In genomic region chr1:27967884-27968466, GRCh38 we compare ENCODE assay signal across 16 cellular contexts. TPM values are rescaled to one million over a fixed set of nuclear protein-coding genes. Genes with fewer than 3 reads are reported as not detected.
DNase-seq lines count a peak whose midpoint lies in the region; ATAC-seq and TF ChIP-seq lines count a peak whose summit lies in the region.
"Had no signal": no experiment of that assay in that cellular context is flagged by ENCODE, and none has a peak within 500 bp of the region (broad histone marks: within the 10 kb centered on the region; RNA-seq: fewer than 3 reads in every experiment).

No MANE protein-coding gene starts in this region.

- H3K27ac Mint-ChIP-seq in H9 = peak overlapping the region in 2 of 3 experiments; percentile 18; a peak in 1 of 7 replicates
- peak overlapping the region; percentile 2 for H3K27ac Mint-ChIP-seq in nephron progenitor cell
- H3K27ac Mint-ChIP-seq: GM23338 had no signal

- no peak overlapping the region for H3K14ac ChIP-seq in H9 (ENCODE audit: insufficient read depth, low read length)

- H3K27ac ChIP-seq in ACC112 (ENCODE audit: low read depth, low read length) (peak overlapping the region; percentile 86), H9 (ENCODE audit: insufficient read length, low read depth, low read length) (no peak overlapping the region), breast epithelium (peak overlapping the region; percentile 3 to 42), adrenal gland (no peak overlapping the region)
- H3K27ac ChIP-seq: BLaER1 treated with 17β-estradiol and CSF1 and Interleukin-3, amounts not matched to agents 10 nM and 100 nM had no signal

- no peak overlapping the region for H2BK20ac ChIP-seq in H9 (ENCODE audit: low read depth, low read length, poor library complexity, severe bottlenecking)

- ATAC-seq in HG02981 (IDR thresholded peaks at IDR 0.05; ENCODE audit: unreplicated experiment) = no peak
- ATAC-seq: GM23338 had no signal

- no peak overlapping the region for H2BK120ac ChIP-seq in H9 (ENCODE audit: low read depth, low read length, poor library complexity, severe bottlenecking)

- no peaks in the 10 kb centered on the region for H3K79me1 ChIP-seq in H9 (ENCODE audit: insufficient read depth, low read depth, low read length, poor library complexity, severe bottlenecking)

- H2AK5ac ChIP-seq in H9 (ENCODE audit: insufficient read length, low read length) = no peak overlapping the region

- TF ChIP-seq CTCF in H9 (conservative IDR thresholded peaks at IDR 0.05) (no peak), breast epithelium (IDR thresholded peaks at IDR 0.05) (no peak), nephron progenitor cell (IDR thresholded peaks at IDR 0.05) (no peak), adrenal gland (IDR thresholded peaks at IDR 0.05) (no peak)

- H3K79me2 ChIP-seq in ACC112 (ENCODE audit: control insufficient read depth, insufficient read depth, low read length, unreplicated experiment) = no peaks in the 10 kb centered on the region
- H3K79me2 ChIP-seq in H9 (ENCODE audit: insufficient read depth, low read length) = no peaks in the 10 kb centered on the region

- no peak overlapping the region for H3K4me3 ChIP-seq in ACC112 (ENCODE audit: low read depth, low read length)
- H3K4me3 ChIP-seq in breast epithelium = no peak overlapping the region
- H3K4me3 ChIP-seq in adrenal gland = no peak overlapping the region
- H3K4me3 ChIP-seq: BLaER1 treated with 17β-estradiol and CSF1 and Interleukin-3, amounts not matched to agents 10 nM and 100 nM; dorsolateral prefrontal cortex; GM23338 had no signal

- no peak overlapping the region for H3K4me2 ChIP-seq in H9 (ENCODE audit: insufficient read depth, insufficient read length, low read length)
- H3K4me2 ChIP-seq: BLaER1 treated with 17β-estradiol and CSF1 and Interleukin-3, amounts not matched to agents 10 nM and 100 nM; GM23338 had no signal

- no peak overlapping the region for H3T11ph ChIP-seq in H9 (ENCODE audit: low read length)

- intact Hi-C loops in breast epithelium (cut with DNase I; ENCODE audit: low total_unique reads) (no loop called here), adrenal gland (cut with DNase I) (no loop called here)

- H2BK15ac ChIP-seq in H9 (ENCODE audit: low read depth, low read length) = no peak overlapping the region

- H3K36me3 Mint-ChIP-seq in H9 (ENCODE audit: insufficient read depth in 1 of 3, low read depth in 3 of 3) (peaks cover 11 to 47% (median 31%) of the 10 kb centered on the region in 3 experiments; a peak in 6 of 7 replicates), nephron progenitor cell (ENCODE audit: low read depth) (peaks cover 19% of the 10 kb centered on the region)

- H3K9ac ChIP-seq in H9 (ENCODE audit: extremely low read depth, insufficient read length, low read length) = no peak overlapping the region
- H3K9ac ChIP-seq: BLaER1 treated with 17β-estradiol and CSF1 and Interleukin-3, amounts not matched to agents 10 nM and 100 nM had no signal

- H2BK5ac ChIP-seq in H9 (ENCODE audit: insufficient read length, low read length) = no peak overlapping the region

- H2AFZ ChIP-seq in ACC112 (ENCODE audit: low read length, unreplicated experiment) (no peak overlapping the region), H9 (ENCODE audit: low read length) (no peak overlapping the region)
- H2AFZ ChIP-seq: GM23338 had no signal

- H4K5ac ChIP-seq in H9 (ENCODE audit: insufficient read length, low read depth, low read length) = no peak overlapping the region

- no peaks in the 10 kb centered on the region for H3K9me3 ChIP-seq in H9 (ENCODE audit: control insufficient read depth, low read depth, low read length)
- H3K9me3 ChIP-seq in breast epithelium = no peaks in the 10 kb centered on the region
- H3K9me3 ChIP-seq in adrenal gland (replicated peaks in 1 of 3) = no peaks in the 10 kb centered on the region
- H3K9me3 ChIP-seq: BLaER1 treated with 17β-estradiol and CSF1 and Interleukin-3, amounts not matched to agents 10 nM and 100 nM had no signal

- WGBS in H9 (ENCODE audit: extremely low coverage, insufficient read length, low lambda C conversion rate) = no CpG with 5 or more reads among the region's 4 CpGs
- 86 to 92% (median 87%) methylated on average over 3 to 4 of the region's 4 CpGs for WGBS in adrenal gland, 4 donors

- no peak overlapping the region for H3K4me3 Mint-ChIP-seq in H9
- no peak overlapping the region for H3K4me3 Mint-ChIP-seq in nephron progenitor cell
- H3K4me3 Mint-ChIP-seq: GM23338 had no signal

- H3K27me3 Mint-ChIP-seq in H9 (ENCODE audit: low read depth) (no peaks in the 10 kb centered on the region; the same call in 1 of the 2 replicates), nephron progenitor cell (ENCODE audit: low read depth, poor library complexity) (peaks cover 3% of the 10 kb centered on the region)

- H3K23me2 ChIP-seq in H9 (ENCODE audit: insufficient read length, low read depth, low read length, poor library complexity, severe bottlenecking) = no peaks in the 10 kb centered on the region

- H3K27me3 ChIP-seq in ACC112 (ENCODE audit: insufficient read depth, low read length) (no peaks in the 10 kb centered on the region), H9 (ENCODE audit: insufficient read depth, low read length) (no peaks in the 10 kb centered on the region), breast epithelium (no peaks in the 10 kb centered on the region), adrenal gland (no peaks in the 10 kb centered on the region)
- H3K27me3 ChIP-seq: BLaER1 treated with 17β-estradiol and CSF1 and Interleukin-3, amounts not matched to agents 10 nM and 100 nM; dorsolateral prefrontal cortex had no signal

- no peak overlapping the region for H4K91ac ChIP-seq in H9 (ENCODE audit: insufficient read length, low read depth, low read length)

- H3K36me3 ChIP-seq in ACC112 (ENCODE audit: insufficient read depth, low read length) (no peaks in the 10 kb centered on the region), breast epithelium (no peaks in the 10 kb centered on the region), adrenal gland (replicated peaks in 1 of 2) (peaks cover 0 to 27% of the 10 kb centered on the region in 2 donors)

- no peaks in the 10 kb centered on the region for H3K9me3 Mint-ChIP-seq in H9
- H3K9me3 Mint-ChIP-seq in nephron progenitor cell = no peaks in the 10 kb centered on the region
- H3K9me3 Mint-ChIP-seq: GM23338 had no signal

- H3K4me1 ChIP-seq in ACC112 (ENCODE audit: control insufficient read depth, insufficient read depth, low read length, unreplicated experiment) = peaks cover 48% of the 10 kb centered on the region
- H3K4me1 ChIP-seq in H9 (ENCODE audit: insufficient read depth, low read length) = no peaks in the 10 kb centered on the region
- peaks cover 0 to 9% of the 10 kb centered on the region in 2 donors for H3K4me1 ChIP-seq in breast epithelium
- H3K4me1 ChIP-seq in adrenal gland (replicated peaks in 1 of 2) = peaks cover 0 to 5% of the 10 kb centered on the region in 2 donors

- TF ChIP-seq POLR2A in breast epithelium (IDR thresholded peaks at IDR 0.05) = no peak
- no peak for TF ChIP-seq POLR2A in adrenal gland (IDR thresholded peaks at IDR 0.05)

- H3K4me1 Mint-ChIP-seq in H9 (peaks cover 0 to 2% of the 10 kb centered on the region in 2 experiments; a peak in 1 of 4 replicates), nephron progenitor cell (peaks cover 8% of the 10 kb centered on the region)
- H3K4me1 Mint-ChIP-seq: GM23338 had no signal

- H3K23ac ChIP-seq in H9 (ENCODE audit: insufficient read length, low read depth, low read length) = no peak overlapping the region

- H3K4ac ChIP-seq in H9 (ENCODE audit: low read depth, low read length) = no peak overlapping the region

- H3K18ac ChIP-seq in H9 (ENCODE audit: insufficient read length, low read depth, low read length) = no peak overlapping the region

- DNase-seq in H9 (no peak), breast epithelium (ENCODE audit: low spot score in 2 of 2) (no peak), nephron progenitor cell (no peak), adrenal gland (no peak), A172 (ENCODE audit: low spot score) (no peak), NCI-H1105 (lab: John Stamatoyannopoulos, UW) (no peak)
- DNase-seq: Kasumi-1; NCI-H1930; stimulated activated CD4-positive, alpha-beta T cell treated with anti-CD3 and anti-CD28 coated beads, Interleukin-2, amount 100 ng/mL, for 24 hours; T-helper 1 cell had no signal

- H2BK12ac ChIP-seq in H9 (ENCODE audit: insufficient read length, low read depth, low read length) = no peak overlapping the region

- H4K8ac ChIP-seq in H9 (replicated peaks; ENCODE audit: insufficient read length, low read depth, low read length) = no peak overlapping the region

- H4K20me1 ChIP-seq in H9 (ENCODE audit: control insufficient read depth, insufficient read depth, insufficient read length) = no peaks in the 10 kb centered on the region

- H3K56ac ChIP-seq in H9 (ENCODE audit: insufficient read length, low read depth, low read length) = no peak overlapping the region

RNA-seq across cellular contexts. Expression of gene XKR8, which starts 8.2 kb away (rescaled TPM):
- 17.2 and 17.9 TPM in 2 replicates for total RNA-seq in H9 (2021)
- 1 to 10 TPM; 4.2 to 6.9 (median 5.6) TPM for total RNA-seq in breast epithelium
- total RNA-seq in adrenal gland = 10 to 100 TPM in 2 of 8 donors, 1 to 10 TPM in 6; 3.3 to 10.7 (median 6.6) TPM
- polyA plus RNA-seq in adrenal gland = 1 to 10 TPM; 2.7 to 8.0 (median 5.3) TPM
- total RNA-seq in A172 (2014; rRNA removed; shearing (Covaris generic)) = 0.96 and 2.3 TPM in 2 replicates

RNA-seq across cellular contexts. Expression of gene SMPDL3B, which starts 33.2 kb away (rescaled TPM):
- total RNA-seq in H9 (2021) = 49.5 and 51.3 TPM in 2 replicates
- total RNA-seq in breast epithelium = 10 to 100 TPM in 2 of 3 donors, not detected in 1; 13.8 to 14.9 TPM
- not detected for total RNA-seq in adrenal gland
- polyA plus RNA-seq in adrenal gland = under 1 TPM in 1 of 3 donors, not detected in 2; 0.26 TPM
- 1.5 TPM in 1 of 2 replicates, not detected in the other for total RNA-seq in A172 (2014; rRNA removed; shearing (Covaris generic))
- total RNA-seq: RPMI7951 had no signal

RNA-seq across cellular contexts. Expression of gene RPA2, which starts 53.6 kb away (rescaled TPM):
- total RNA-seq in H9 (2021) = 81.4 and 83.5 TPM in 2 replicates
- 10 to 100 TPM; 35.8 to 42.3 (median 39.0) TPM for total RNA-seq in breast epithelium
- total RNA-seq in adrenal gland = 10 to 100 TPM; 16.8 to 43.9 (median 32.1) TPM
- polyA plus RNA-seq in adrenal gland = 10 to 100 TPM; 15.6 to 36.4 (median 20.2) TPM
- 49.0 and 60.3 TPM in 2 replicates for total RNA-seq in A172 (2014; rRNA removed; shearing (Covaris generic))

Comparison
In these comparisons a context has a peak if more than half of its experiments do, and no peak if none do; other contexts are left out.
1. H3K27ac ChIP-seq: peak in ACC112 (single experiment) and breast epithelium (2 of 2); none in H9 (single experiment) and adrenal gland (0 of 5).